Comparison of ENCODE assay signal across 8 cellular contexts in genomic region chr1:118185083-118185899, GRCh38. TPM values are rescaled to one million over a fixed set of nuclear protein-coding genes. Genes with fewer than 3 reads are reported as not detected.
DNase-seq lines count a peak whose midpoint lies in the region; ATAC-seq and TF ChIP-seq lines count a peak whose summit lies in the region.

Gene SPAG17, minus strand, starts transcription at chr1:118185228. Its CDS starts 71 bp downstream, at chr1:118185157.

- in situ Hi-C loops in KBM-7 (cut with MboI; ENCODE audit: low pct_unique_long_range_greater_than_20kb, low sequenced_read_pairs) (no loop called here), astrocyte of the cerebellum (cut with HindIII; ENCODE audit: low sequenced_read_pairs) (no loop called here)

- H3K36me3 ChIP-seq in iPS DF 6.9 (ENCODE audit: control insufficient read depth, insufficient read depth, low read length), result no peaks in the 10 kb centered on the region

- no peaks in the 10 kb centered on the region for H3K27me3 ChIP-seq in iPS DF 6.9 (ENCODE audit: control insufficient read depth, insufficient read depth, low read length)

- ATAC-seq in sciatic nerve (peak; percentile 98), HG02938 (IDR thresholded peaks at IDR 0.05; ENCODE audit: unreplicated experiment) (no peak), GM21737 (IDR thresholded peaks at IDR 0.05; ENCODE audit: unreplicated experiment) (no peak), GM21717 (IDR thresholded peaks at IDR 0.05; ENCODE audit: unreplicated experiment) (no peak)

- no peak within 1 kb of the TSS for H3K27ac ChIP-seq in iPS DF 6.9 (ENCODE audit: low read length)

- intact Hi-C loops in sciatic nerve (cut with DNase I), result no loop called here

- peaks cover 4% of the 10 kb centered on the region; the same call in 1 of the 2 replicates for H3K4me1 ChIP-seq in iPS DF 6.9 (ENCODE audit: control insufficient read depth, insufficient read depth, low read length)

- H3K4me3 ChIP-seq in astrocyte of the cerebellum (ENCODE audit: low read depth, low read length) (peak within 1 kb of the TSS; percentile 47), iPS DF 6.9 (ENCODE audit: low read length) (peak within 1 kb of the TSS; percentile 77; the same call in 1 of the 2 replicates)

- no CpG with 5 or more reads among the region's 30 CpGs for WGBS in iPS DF 6.9 (ENCODE audit: insufficient coverage, insufficient read length)

- DNase-seq in COLO829 (ENCODE audit: low spot score) (peak; percentile 3), KBM-7 (peak; percentile 58), astrocyte of the cerebellum (ENCODE audit: low read depth) (peak; percentile 4), iPS DF 6.9 (ENCODE audit: low read depth, low spot score) (peak; percentile 91), sciatic nerve (ENCODE audit: low spot score) (peak; percentile 88)

- no peaks in the 10 kb centered on the region; the same call in 1 of the 2 replicates for H3K9me3 ChIP-seq in iPS DF 6.9 (ENCODE audit: control insufficient read depth, insufficient read depth, low read length)

- TF ChIP-seq CTCF in astrocyte of the cerebellum (IDR thresholded peaks at IDR 0.05; ENCODE audit: low read depth, low read length, missing control alignments), result peak; percentile 62

RNA-seq across cellular contexts. Expression of gene SPAG17, which starts in this region (rescaled TPM):
- total RNA-seq in sciatic nerve, result 0.89 TPM

Comparison
In these comparisons a context has a peak if more than half of its experiments do, and no peak if none do; other contexts are left out.
1. Peak in DNase-seq and ATAC-seq in sciatic nerve; RNA of the gene not detected or under 1 TPM.
2. DNase-seq: peak in every context shown above with its lines; median percentile 91 in iPS DF 6.9; 88 in sciatic nerve; 58 in KBM-7; 4 in astrocyte of the cerebellum; 3 in COLO829.